In genomic region chr18:11149441-11150270, GRCh38 we compare ENCODE assay signal across 8 cellular contexts. TPM values are rescaled to one million over a fixed set of nuclear protein-coding genes. Genes with fewer than 3 reads are reported as not detected.
DNase-seq lines count a peak whose midpoint lies in the region; ATAC-seq, FAIRE-seq and TF ChIP-seq lines count a peak whose summit lies in the region.

Gene PIEZO2, minus strand, starts transcription at chr18:11149569. Its CDS starts 981 bp downstream, at chr18:11148588.

- no peaks in the 10 kb centered on the region for H3K9me3 Mint-ChIP-seq in brain

- peaks cover 51% of the 10 kb centered on the region for H3K27me3 ChIP-seq in kidney epithelial cell (ENCODE audit: control insufficient read depth, insufficient read depth, low read length)

- peak; percentile 58 for ATAC-seq in GM19025 (IDR thresholded peaks at IDR 0.05; ENCODE audit: low read depth, unreplicated experiment)
- no peak for ATAC-seq in stimulated activated naive CD8-positive, alpha-beta T cell treated with anti-CD3 and anti-CD28 coated beads, Interleukin-15, Interleukin-2, amounts not matched to agents 100 U/mL and 50 U/mL, for 24 hours

- H3K4me1 Mint-ChIP-seq in brain: peaks cover 38% of the 10 kb centered on the region

- peaks cover 71% of the 10 kb centered on the region for H3K27me3 Mint-ChIP-seq in brain

- peak within 1 kb of the TSS; percentile 79 to 91 (median 85) for H3K4me3 Mint-ChIP-seq in brain

- peak within 1 kb of the TSS in 1 of 5 experiments; percentile 43 for H3K27ac Mint-ChIP-seq in brain

- FAIRE-seq in HTR-8/SVneo (lab: Jason Lieb, UNC): no peak

- TF ChIP-seq CTCF in AG09309 (IDR thresholded peaks at IDR 0.05; ENCODE audit: control insufficient read depth, insufficient read depth, low read depth, low read length, missing control alignments) (no peak), brain (conservative IDR thresholded peaks at IDR 0.05) (no peak), kidney epithelial cell (IDR thresholded peaks at IDR 0.05; ENCODE audit: insufficient read depth, low read length, poor library complexity, severe bottlenecking) (no peak)

- DNase-seq in AG09309 (ENCODE audit: low read depth) (no peak), HTR-8/SVneo (ENCODE audit: insufficient read length, low spot score) (peak; percentile 88), kidney epithelial cell (ENCODE audit: low read depth) (no peak), NK-92 (lab: John Stamatoyannopoulos, UW; ENCODE audit: unreplicated experiment) (no peak), RKO (ENCODE audit: low spot score) (no peak)
- peak; percentile 12 for DNase-seq in stimulated activated naive CD8-positive, alpha-beta T cell treated with anti-CD3 and anti-CD28 coated beads, Interleukin-15, Interleukin-2, amounts not matched to agents 100 U/mL and 50 U/mL, for 24 hours

- H3K36me3 Mint-ChIP-seq in brain: no peaks in the 10 kb centered on the region

- H3K36me3 ChIP-seq in kidney epithelial cell (ENCODE audit: control insufficient read depth, insufficient read depth, low read length): no peaks in the 10 kb centered on the region

- H3K4me3 ChIP-seq in AG09309 (ENCODE audit: control insufficient read depth, low read depth, low read length) (peak within 1 kb of the TSS; percentile 66), kidney epithelial cell (ENCODE audit: low read depth, low read length) (peak within 1 kb of the TSS; percentile 18)

RNA-seq across cellular contexts. Expression of gene PIEZO2, which starts in this region (rescaled TPM):
- 5.9 TPM for polyA plus RNA-seq in brain (ENCODE audit: insufficient read depth, low read depth, low replicate concordance)
- total RNA-seq in kidney epithelial cell: 1.1 and 1.8 TPM in 2 replicates

Comparison
In these comparisons a context has a peak if more than half of its experiments do, and no peak if none do; other contexts are left out.
1. DNase-seq: peak in HTR-8/SVneo (single experiment) and stimulated activated naive CD8-positive, alpha-beta T cell treated with anti-CD3 and anti-CD28 coated beads, Interleukin-15, Interleukin-2, amounts not matched to agents 100 U/mL and 50 U/mL, for 24 hours (single experiment); none in AG09309 (single experiment), kidney epithelial cell (single experiment), NK-92 (single experiment) and RKO (single experiment).